ENCODE assay signal across 8 cellular contexts in genomic region chr2:101473581-101473910, GRCh38. TPM values are rescaled to one million over a fixed set of nuclear protein-coding genes. Genes with fewer than 3 reads are reported as not detected.
DNase-seq lines count a peak whose midpoint lies in the region; ATAC-seq and TF ChIP-seq lines count a peak whose summit lies in the region.

No MANE protein-coding gene starts in this region.

- TF ChIP-seq CTCF in BJ (IDR thresholded peaks at IDR 0.05; ENCODE audit: insufficient read depth, low read depth, low read length) (no peak), RWPE1 (conservative IDR thresholded peaks at IDR 0.05; ENCODE audit: low read depth) (no peak), neutrophil (IDR thresholded peaks at IDR 0.05) (no peak)

- no peaks in the 10 kb centered on the region for H3K9me3 ChIP-seq in neutrophil

- POLR2A ChIA-PET in BJ (lab: Charles Lee): no interaction called here
- POLR2A ChIA-PET in RWPE1 (lab: Yijun Ruan, JAX; ENCODE audit: low non-redundant PET): no interaction called here

- H3K36me3 ChIP-seq in BJ (ENCODE audit: control insufficient read depth, insufficient read depth, low read length) (no peaks in the 10 kb centered on the region), neutrophil (no peaks in the 10 kb centered on the region)

- no peaks in the 10 kb centered on the region for H3K27me3 ChIP-seq in BJ (ENCODE audit: control insufficient read depth, insufficient read depth, low read length)
- peaks cover 35% of the 10 kb centered on the region for H3K27me3 ChIP-seq in neutrophil

- DNase-seq in BJ (ENCODE audit: low read depth) (no peak), RWPE1 (ENCODE audit: low spot score) (no peak), fibroblast of gingiva (ENCODE audit: low read depth) (peak; percentile 69), COLO829 (ENCODE audit: low spot score) (no peak), NCI-H187 treated with DMSO at 0.1 percent for 48 hours (lab: John Stamatoyannopoulos, UW) (no peak)

- peak overlapping the region; percentile 57 for H3K4me3 ChIP-seq in BJ (ENCODE audit: low read depth, low read length)
- H3K4me3 ChIP-seq in neutrophil (ENCODE audit: low read depth in 1 of 2, low read length in 1 of 2): peak overlapping the region; percentile 53 to 65

- peaks cover 19 to 20% of the 10 kb centered on the region in 2 experiments for H3K4me1 ChIP-seq in neutrophil (ENCODE audit: control insufficient read depth in 1 of 2, insufficient read depth in 1 of 2, low read depth in 1 of 2, low read length in 1 of 2)

- ATAC-seq in HG03457 (IDR thresholded peaks at IDR 0.05; ENCODE audit: unreplicated experiment) (no peak), esophagus mucosa (no peak)

- H3K27ac ChIP-seq in RWPE1 (peak overlapping the region; percentile 30; the same call in 1 of the 2 replicates), neutrophil (no peak overlapping the region)

- CTCF ChIA-PET in BJ (lab: Yijun Ruan, JAX) (interaction anchor here (1.6 to 1.8 kb wide), 2 partner anchors 55 to 66 kb away, joined by 4 to 7 read pairs; no protein-coding TSS in a partner anchor), RWPE1 (lab: Yijun Ruan, JAX) (interaction anchor here (0.7 to 1.1 kb wide), 2 partner anchors 14 to 39 kb away, joined by 4 read pairs; no protein-coding TSS in a partner anchor)

RNA-seq across cellular contexts. Expression of gene RFX8, which starts 1.4 kb away (rescaled TPM):
- polyA plus RNA-seq in BJ (2011; rRNA removed): 1.7 and 2.1 TPM in 2 replicates
- polyA minus RNA-seq in BJ (2011; rRNA and poly(A)+ RNA removed): 0.57 and 2.7 TPM in 2 replicates
- total RNA-seq in esophagus mucosa: not detected
